Comparison of ENCODE assay signal across 8 cellular contexts in the genomic region with DNA sequence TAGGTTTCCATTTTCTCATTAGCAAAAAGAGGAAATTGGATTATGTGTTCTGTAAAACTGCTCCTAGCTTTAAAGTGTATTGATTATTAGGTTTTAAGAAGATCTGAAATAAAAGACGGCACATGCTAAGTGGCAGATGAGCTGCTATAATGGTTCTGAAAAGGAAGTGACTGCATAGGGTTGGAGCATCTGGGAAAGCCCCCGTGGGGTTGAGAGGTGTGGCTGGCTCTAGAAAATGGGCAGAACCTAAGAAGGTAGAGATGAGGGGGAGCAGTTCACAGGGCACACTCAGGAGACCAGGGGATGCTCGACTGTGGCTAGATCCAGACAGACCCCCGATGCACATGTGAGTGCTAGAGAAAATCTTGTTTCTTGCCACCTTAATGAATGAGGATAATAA. TPM values are rescaled to one million over a fixed set of nuclear protein-coding genes. Genes with fewer than 3 reads are reported as not detected.
DNase-seq lines count a peak whose midpoint lies in the region; ATAC-seq and TF ChIP-seq lines count a peak whose summit lies in the region.

No MANE protein-coding gene starts in this region.

- CTCF ChIA-PET in activated CD8-positive, alpha-beta memory T cell treated with anti-CD3 and anti-CD28 coated beads, Interleukin-2, amount 10 ng/mL, durations not matched to agents 7 days and 5 days (lab: Charles Lee), result interaction anchor here (1.2 kb wide), 1 partner anchor 11 kb away, joined by 4 read pairs; no protein-coding TSS in a partner anchor

- ATAC-seq in GM19035 (IDR thresholded peaks at IDR 0.05; ENCODE audit: unreplicated experiment), result peak; percentile 71
- peak; percentile 61 for ATAC-seq in HG03025 (IDR thresholded peaks at IDR 0.05; ENCODE audit: low FRiP score, unreplicated experiment)
- ATAC-seq in activated CD8-positive, alpha-beta memory T cell treated with anti-CD3 and anti-CD28 coated beads, Interleukin-2, amount 10 ng/mL, durations not matched to agents 7 days and 5 days, result peak; percentile 90

- peaks cover 6% of the 10 kb centered on the region for H3K36me3 Mint-ChIP-seq in activated CD8-positive, alpha-beta memory T cell treated with anti-CD3 and anti-CD28 coated beads, Interleukin-2, amount 10 ng/mL, durations not matched to agents 7 days and 5 days
- H3K36me3 Mint-ChIP-seq in endothelial cell (ENCODE audit: low read depth, unreplicated experiment), result no peaks in the 10 kb centered on the region

- TF ChIP-seq CTCF in endothelial cell (IDR thresholded peaks at IDR 0.05; ENCODE audit: unreplicated experiment), result no peak

- H3K9me3 Mint-ChIP-seq in activated CD8-positive, alpha-beta memory T cell treated with anti-CD3 and anti-CD28 coated beads, Interleukin-2, amount 10 ng/mL, durations not matched to agents 7 days and 5 days (ENCODE audit: low read depth), result no peaks in the 10 kb centered on the region
- H3K9me3 Mint-ChIP-seq in endothelial cell (ENCODE audit: unreplicated experiment), result no peaks in the 10 kb centered on the region

- H3K27ac Mint-ChIP-seq in activated CD8-positive, alpha-beta memory T cell treated with anti-CD3 and anti-CD28 coated beads, Interleukin-2, amount 10 ng/mL, durations not matched to agents 7 days and 5 days, result peak overlapping the region; percentile 37
- H3K27ac Mint-ChIP-seq in endothelial cell (ENCODE audit: unreplicated experiment), result no peak overlapping the region

- no peaks in the 10 kb centered on the region for H3K27me3 Mint-ChIP-seq in activated CD8-positive, alpha-beta memory T cell treated with anti-CD3 and anti-CD28 coated beads, Interleukin-2, amount 10 ng/mL, durations not matched to agents 7 days and 5 days
- peaks cover 2% of the 10 kb centered on the region for H3K27me3 Mint-ChIP-seq in endothelial cell (ENCODE audit: unreplicated experiment)

- peak; percentile 57 for DNase-seq in activated CD8-positive, alpha-beta memory T cell treated with anti-CD3 and anti-CD28 coated beads, Interleukin-2, amount 10 ng/mL, durations not matched to agents 7 days and 5 days
- peak in 2 of 3 experiments; percentile 10 to 15 for DNase-seq in stimulated activated CD4-positive, alpha-beta T cell treated with anti-CD3 and anti-CD28 coated beads, TNF-alpha, amount 100 ng/mL, for 24 hours (ENCODE audit: low read depth in 3 of 3)
- DNase-seq in NCI-H1092 treated with DMSO at 0.1 percent for 48 hours (lab: John Stamatoyannopoulos, UW), result no peak
- DNase-seq in iPS-NIHi7 (ENCODE audit: extremely low spot score), result no peak
- no peak for DNase-seq in COR-L47 (lab: John Stamatoyannopoulos, UW)
- no peak for DNase-seq in endothelial cell (ENCODE audit: low spot score)

- H3K4me3 Mint-ChIP-seq in activated CD8-positive, alpha-beta memory T cell treated with anti-CD3 and anti-CD28 coated beads, Interleukin-2, amount 10 ng/mL, durations not matched to agents 7 days and 5 days, result peak overlapping the region; percentile 4
- no peak overlapping the region for H3K4me3 Mint-ChIP-seq in endothelial cell (ENCODE audit: unreplicated experiment)

- H3K4me1 Mint-ChIP-seq in activated CD8-positive, alpha-beta memory T cell treated with anti-CD3 and anti-CD28 coated beads, Interleukin-2, amount 10 ng/mL, durations not matched to agents 7 days and 5 days, result peaks cover 32% of the 10 kb centered on the region
- H3K4me1 Mint-ChIP-seq in endothelial cell (ENCODE audit: unreplicated experiment), result peaks cover 8% of the 10 kb centered on the region

RNA-seq across cellular contexts. Expression of gene IFNG-AS1, which starts 1.9 kb away (rescaled TPM):
- under 1 TPM in 1 of 2 experiments, not detected in 1; 0.38 TPM for total RNA-seq in activated CD8-positive, alpha-beta memory T cell treated with anti-CD3 and anti-CD28 coated beads, Interleukin-2, amount 10 ng/mL, durations not matched to agents 7 days and 5 days
- not detected for total RNA-seq in endothelial cell (ENCODE audit: unreplicated experiment)

Comparison
In these comparisons a context has a peak if more than half of its experiments do, and no peak if none do; other contexts are left out.
1. DNase-seq: peak in activated CD8-positive, alpha-beta memory T cell treated with anti-CD3 and anti-CD28 coated beads, Interleukin-2, amount 10 ng/mL, durations not matched to agents 7 days and 5 days (single experiment) and stimulated activated CD4-positive, alpha-beta T cell treated with anti-CD3 and anti-CD28 coated beads, TNF-alpha, amount 100 ng/mL, for 24 hours (2 of 3); none in NCI-H1092 treated with DMSO at 0.1 percent for 48 hours (single experiment), iPS-NIHi7 (single experiment), COR-L47 (single experiment) and endothelial cell (single experiment).
2. Peak in every context shown above with its lines, with median percentiles within 50 percentile points of each other: ATAC-seq.